In genomic region chr11:79940165-79940564, GRCh38 we compare ENCODE assay signal across 1 cellular context.
TF ChIP-seq lines count a peak whose summit lies in the region.

No MANE protein-coding gene starts in this region.

TF ChIP-seq in H1, 55 proteins besides CTCF, POLR2A, EP300 and RAD21 (continued from another document):
- TF ChIP-seq CHD7 (IDR thresholded peaks at IDR 0.05; ENCODE audit: insufficient replicate concordance, low read length), result no peak
- TF ChIP-seq POLR2AphosphoS5 (IDR thresholded peaks at IDR 0.05; ENCODE audit: low read depth, low read length), result no peak
- TF ChIP-seq TAF1 (IDR thresholded peaks at IDR 0.05; ENCODE audit: low read depth, low read length), result no peak
- TF ChIP-seq ATF2 (IDR thresholded peaks at IDR 0.05; ENCODE audit: low read length), result no peak
- no peak for TF ChIP-seq CHD2 (IDR thresholded peaks at IDR 0.05; ENCODE audit: low read length)
